ENCODE assay signal across 19 cellular contexts in the genomic region with DNA sequence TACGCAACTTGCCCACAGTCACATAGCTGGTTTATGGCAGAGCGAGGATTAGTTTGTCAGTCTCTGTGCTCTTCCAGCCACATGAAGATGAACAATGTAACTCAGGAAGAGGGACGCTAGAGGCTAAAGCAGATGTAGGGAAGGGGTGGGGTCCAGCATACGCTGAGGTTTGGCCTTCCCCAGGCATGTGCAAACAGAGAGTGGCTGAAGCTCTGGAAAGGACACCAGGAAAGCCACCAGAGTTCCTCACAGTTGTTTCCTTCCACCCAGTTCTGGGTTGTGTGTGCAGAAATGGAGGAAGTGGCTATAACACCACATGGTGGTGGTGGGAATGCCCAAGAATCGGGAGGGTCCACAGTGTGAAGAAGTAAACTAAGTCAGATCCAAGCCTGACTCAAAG.
"Had no signal": no experiment of that assay in that cellular context is flagged by ENCODE, and none has a peak within 500 bp of the region (broad histone marks: within the 10 kb centered on the region; RNA-seq: fewer than 3 reads in every experiment).

No MANE protein-coding gene starts in this region.

- H3K9ac ChIP-seq: parathyroid adenoma had no signal

- H3K9me3 Mint-ChIP-seq: activated naive CD8-positive, alpha-beta T cell treated with anti-CD3 and anti-CD28 coated beads for 36 hours; nephron; T-helper 1 cell treated with Interleukin-12 subunit alpha and Interleukin-12 subunit beta and Interleukin-4 antibody, amounts not matched to agents 30 μg/mL and 1 μg/mL, for 36 hours had no signal

- H3K9me3 ChIP-seq: breast epithelium, colonic mucosa, sigmoid colon, thoracic aorta, upper lobe of left lung had no signal

- H3K27me3 Mint-ChIP-seq: activated naive CD8-positive, alpha-beta T cell treated with anti-CD3 and anti-CD28 coated beads for 36 hours had no signal

- DNase-seq: activated CD4-positive, alpha-beta T cell treated with anti-CD3 and anti-CD28 coated beads for 4 hours; activated CD4-positive, alpha-beta T cell treated with anti-CD3 and anti-CD28 coated beads, Interleukin-2, amount 50 U/mL, for 48 hours; activated CD4-positive, CD25-positive, alpha-beta regulatory T cell; activated naive CD4-positive, alpha-beta T cell treated with Interleukin-2 at 50 U/mL for 16 hours; activated naive CD8-positive, alpha-beta T cell treated with anti-CD3 and anti-CD28 coated beads for 36 hours; activated T-cell treated with anti-CD3 and anti-CD28 coated beads, Interleukin-2, amount 50 U/mL, for 48 hours; colonic mucosa; foreskin fibroblast; kidney; nucleus accumbens; sigmoid colon; stimulated activated CD4-positive, alpha-beta T cell treated with anti-CD3 and anti-CD28 coated beads, Interleukin-4, amount 100 ng/mL, for 1 hour; stimulated activated naive CD4-positive, alpha-beta T cell; upper lobe of left lung had no signal

- H3K27me3 ChIP-seq: breast epithelium, colonic mucosa, sigmoid colon, upper lobe of left lung had no signal

- H3K36me3 ChIP-seq: breast epithelium, colonic mucosa, sigmoid colon, thoracic aorta, upper lobe of left lung had no signal

- H2AFZ ChIP-seq: parathyroid adenoma had no signal

- H3K4me3 ChIP-seq: breast epithelium, colonic mucosa, sigmoid colon, thoracic aorta, upper lobe of left lung had no signal

- H3K4me1 ChIP-seq: breast epithelium, colonic mucosa, parathyroid adenoma had no signal

- H3K79me2 ChIP-seq: parathyroid adenoma had no signal

- H3K36me3 Mint-ChIP-seq: activated naive CD8-positive, alpha-beta T cell treated with anti-CD3 and anti-CD28 coated beads for 36 hours had no signal

- H3K27ac Mint-ChIP-seq: activated naive CD8-positive, alpha-beta T cell treated with anti-CD3 and anti-CD28 coated beads for 36 hours; nephron; T-helper 1 cell treated with Interleukin-12 subunit alpha and Interleukin-12 subunit beta and Interleukin-4 antibody, amounts not matched to agents 30 μg/mL and 1 μg/mL, for 36 hours had no signal

- H3K4me3 Mint-ChIP-seq: activated naive CD8-positive, alpha-beta T cell treated with anti-CD3 and anti-CD28 coated beads for 36 hours; nephron; T-helper 1 cell treated with Interleukin-12 subunit alpha and Interleukin-12 subunit beta and Interleukin-4 antibody, amounts not matched to agents 30 μg/mL and 1 μg/mL, for 36 hours had no signal

- H3K27ac ChIP-seq: breast epithelium, colonic mucosa, parathyroid adenoma, sigmoid colon, thoracic aorta, upper lobe of left lung had no signal
